Comparison of ENCODE assay signal across 14 cellular contexts in the genomic region with DNA sequence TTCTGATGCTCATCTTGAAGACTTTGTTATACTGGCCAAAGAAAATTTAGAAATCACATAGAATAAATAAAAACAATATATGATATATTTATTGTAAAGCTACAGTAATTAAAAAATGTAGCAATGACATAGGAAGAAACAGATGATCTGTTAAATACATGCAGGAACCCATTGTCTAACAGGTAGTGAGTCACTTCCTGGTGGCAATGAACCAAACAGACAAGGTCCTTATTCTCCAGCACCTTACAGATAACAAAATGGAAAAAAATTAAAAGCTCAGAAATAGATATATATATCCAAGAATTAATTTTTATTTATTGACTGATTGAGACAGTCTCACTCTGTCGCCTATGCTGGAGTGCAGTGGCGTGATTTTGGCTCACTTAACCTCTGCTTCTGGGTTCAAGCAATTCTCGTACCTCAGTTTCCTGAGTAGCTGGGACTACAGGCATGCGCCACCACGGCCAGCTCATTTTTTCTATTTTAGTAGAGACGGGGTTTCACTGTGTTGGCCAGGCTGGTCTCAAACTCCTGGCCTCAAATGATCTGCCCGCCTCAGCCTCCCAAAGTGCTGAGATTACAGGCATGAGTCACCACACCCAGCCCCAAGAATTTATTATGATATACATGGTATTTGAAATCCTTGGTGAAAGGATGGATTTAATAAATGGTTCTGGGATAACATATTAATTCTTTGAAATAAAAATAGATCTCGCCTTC. TPM values are rescaled to one million over a fixed set of nuclear protein-coding genes. Genes with fewer than 3 reads are reported as not detected.
DNase-seq lines count a peak whose midpoint lies in the region; ATAC-seq, FAIRE-seq and TF ChIP-seq lines count a peak whose summit lies in the region.
"Had no signal": no experiment of that assay in that cellular context is flagged by ENCODE, and none has a peak within 500 bp of the region (broad histone marks: within the 10 kb centered on the region; RNA-seq: fewer than 3 reads in every experiment).

No MANE protein-coding gene starts in this region.

- peaks cover 25% of the 10 kb centered on the region for H3K4me1 Mint-ChIP-seq in stimulated activated effector memory CD8-positive, alpha-beta T cell treated with anti-CD3 and anti-CD28 coated beads, Interleukin-12 subunit alpha, Interleukin-12 subunit beta, amount 100 ng/mL, for 72 hours
- peaks cover 2% of the 10 kb centered on the region for H3K4me1 Mint-ChIP-seq in T-helper 2 cell treated with Interferon-gamma antibody and Interleukin-4, amounts not matched to agents 5 μg/mL and 100 μg/mL, for 36 hours (ENCODE audit: low read depth)
- H3K4me1 Mint-ChIP-seq in CD14-positive monocyte = peaks cover 26% of the 10 kb centered on the region

- H3K4me3 Mint-ChIP-seq in stimulated activated effector memory CD8-positive, alpha-beta T cell treated with anti-CD3 and anti-CD28 coated beads, Interleukin-12 subunit alpha, Interleukin-12 subunit beta, amount 100 ng/mL, for 72 hours = peak overlapping the region; percentile 18
- no peak overlapping the region for H3K4me3 Mint-ChIP-seq in T-helper 2 cell treated with Interferon-gamma antibody and Interleukin-4, amounts not matched to agents 5 μg/mL and 100 μg/mL, for 36 hours
- no peak overlapping the region for H3K4me3 Mint-ChIP-seq in CD14-positive monocyte

- H3K27ac ChIP-seq in left ventricle myocardium inferior (replicated peaks) (peak overlapping the region; percentile 41), Peyer's patch (no peak overlapping the region)
- H3K27ac ChIP-seq: C4-2B, cardiac muscle cell, right lobe of liver had no signal

- H3K9me3 ChIP-seq in left ventricle myocardium inferior (replicated peaks) (no peaks in the 10 kb centered on the region), Peyer's patch (no peaks in the 10 kb centered on the region)
- H3K9me3 ChIP-seq: heart left ventricle, right lobe of liver had no signal

- H3K36me3 Mint-ChIP-seq in stimulated activated effector memory CD8-positive, alpha-beta T cell treated with anti-CD3 and anti-CD28 coated beads, Interleukin-12 subunit alpha, Interleukin-12 subunit beta, amount 100 ng/mL, for 72 hours = no peaks in the 10 kb centered on the region
- H3K36me3 Mint-ChIP-seq in T-helper 2 cell treated with Interferon-gamma antibody and Interleukin-4, amounts not matched to agents 5 μg/mL and 100 μg/mL, for 36 hours (ENCODE audit: low read depth) = no peaks in the 10 kb centered on the region
- H3K36me3 Mint-ChIP-seq in CD14-positive monocyte = peaks cover 7 to 8% of the 10 kb centered on the region in 2 donors

- no peaks in the 10 kb centered on the region for H3K27me3 ChIP-seq in left ventricle myocardium inferior (ENCODE audit: low read depth)
- no peaks in the 10 kb centered on the region for H3K27me3 ChIP-seq in bronchial epithelial cell (ENCODE audit: control insufficient read depth, insufficient read depth, low read length)
- no peaks in the 10 kb centered on the region for H3K27me3 ChIP-seq in Peyer's patch
- H3K27me3 ChIP-seq: cardiac muscle cell, heart left ventricle, right lobe of liver had no signal

- no peak for TF ChIP-seq POLR2A in Peyer's patch (IDR thresholded peaks at IDR 0.05)

- H3K4me3 ChIP-seq in left ventricle myocardium inferior (peak overlapping the region; percentile 12), bronchial epithelial cell (ENCODE audit: low read depth, low read length) (no peak overlapping the region), Peyer's patch (no peak overlapping the region)
- H3K4me3 ChIP-seq: cardiac muscle cell, right lobe of liver had no signal

- no peak for TF ChIP-seq CTCF in left ventricle myocardium inferior (IDR thresholded peaks at IDR 0.05; ENCODE audit: borderline replicate concordance)
- no peak for TF ChIP-seq CTCF in bronchial epithelial cell (IDR thresholded peaks at IDR 0.05; ENCODE audit: insufficient read depth, low read length, severe bottlenecking)
- no peak for TF ChIP-seq CTCF in Peyer's patch (IDR thresholded peaks at IDR 0.05)
- no peak for TF ChIP-seq CTCF in CD14-positive monocyte (IDR thresholded peaks at IDR 0.05)

- ATAC-seq in left cardiac atrium = no peak
- peak; percentile 84 for ATAC-seq in stimulated activated effector memory CD8-positive, alpha-beta T cell treated with anti-CD3 and anti-CD28 coated beads, Interleukin-12 subunit alpha, Interleukin-12 subunit beta, amount 100 ng/mL, for 72 hours
- ATAC-seq: Right ventricle myocardium inferior had no signal

- intact Hi-C loops in left ventricle myocardium inferior (cut with micrococcal nuclease) (no loop called here), left cardiac atrium (cut with DNase I) (no loop called here), CD14-positive monocyte (cut with micrococcal nuclease) (no loop called here)

- H3K36me3 ChIP-seq in left ventricle myocardium inferior = no peaks in the 10 kb centered on the region
- H3K36me3 ChIP-seq in bronchial epithelial cell (ENCODE audit: control insufficient read depth, insufficient read depth, low read length) = peaks cover 1% of the 10 kb centered on the region
- no peaks in the 10 kb centered on the region for H3K36me3 ChIP-seq in Peyer's patch
- H3K36me3 ChIP-seq: cardiac muscle cell, heart left ventricle, right lobe of liver had no signal

- H3K27me3 Mint-ChIP-seq in T-helper 2 cell treated with Interferon-gamma antibody and Interleukin-4, amounts not matched to agents 5 μg/mL and 100 μg/mL, for 36 hours (ENCODE audit: low read depth) = peaks cover 5% of the 10 kb centered on the region
- H3K27me3 Mint-ChIP-seq in CD14-positive monocyte (ENCODE audit: low read depth in 3 of 3) = peaks cover 0 to 2% (median 0%) of the 10 kb centered on the region in 3 donors

- H3K4me1 ChIP-seq in left ventricle myocardium inferior (peaks cover 8% of the 10 kb centered on the region), Peyer's patch (no peaks in the 10 kb centered on the region)
- H3K4me1 ChIP-seq: right lobe of liver had no signal

- H3K9me3 Mint-ChIP-seq in stimulated activated effector memory CD8-positive, alpha-beta T cell treated with anti-CD3 and anti-CD28 coated beads, Interleukin-12 subunit alpha, Interleukin-12 subunit beta, amount 100 ng/mL, for 72 hours = no peaks in the 10 kb centered on the region
- H3K9me3 Mint-ChIP-seq in T-helper 2 cell treated with Interferon-gamma antibody and Interleukin-4, amounts not matched to agents 5 μg/mL and 100 μg/mL, for 36 hours = no peaks in the 10 kb centered on the region
- peaks cover 0 to 3% (median 0%) of the 10 kb centered on the region in 7 donors for H3K9me3 Mint-ChIP-seq in CD14-positive monocyte

- H3K27ac Mint-ChIP-seq in stimulated activated effector memory CD8-positive, alpha-beta T cell treated with anti-CD3 and anti-CD28 coated beads, Interleukin-12 subunit alpha, Interleukin-12 subunit beta, amount 100 ng/mL, for 72 hours = no peak overlapping the region
- no peak overlapping the region for H3K27ac Mint-ChIP-seq in T-helper 2 cell treated with Interferon-gamma antibody and Interleukin-4, amounts not matched to agents 5 μg/mL and 100 μg/mL, for 36 hours
- peak overlapping the region in 3 of 7 donors; percentile 24 to 67 (median 66) for H3K27ac Mint-ChIP-seq in CD14-positive monocyte

- DNase-seq in left ventricle myocardium inferior = no peak
- no peak for DNase-seq in left cardiac atrium
- DNase-seq in RKO (ENCODE audit: low spot score) = peak; percentile 67
- DNase-seq in bronchial epithelial cell (ENCODE audit: low read depth) = peak; percentile 88
- no peak for DNase-seq in stimulated activated effector memory CD8-positive, alpha-beta T cell treated with anti-CD3 and anti-CD28 coated beads, Interleukin-12 subunit alpha, Interleukin-12 subunit beta, amount 100 ng/mL, for 72 hours (ENCODE audit: low spot score in 2 of 2)
- no peak for DNase-seq in T-helper 2 cell treated with Interferon-gamma antibody and Interleukin-4, amounts not matched to agents 5 μg/mL and 100 μg/mL, for 36 hours (ENCODE audit: low spot score)
- DNase-seq in Peyer's patch = no peak
- no peak for DNase-seq in CD14-positive monocyte (ENCODE audit: low spot score)
- DNase-seq: NCI-H1436 treated with DMSO at 0.1 percent for 48 hours, right lobe of liver had no signal

- FAIRE-seq in bronchial epithelial cell (lab: Jason Lieb, UNC) = no peak

RNA-seq across cellular contexts. Expression of gene NETO2, which starts 7.5 kb away (rescaled TPM):
- 4.4 TPM for total RNA-seq in left ventricle myocardium inferior
- total RNA-seq in left cardiac atrium = 1 to 10 TPM; 2.5 to 2.6 TPM
- total RNA-seq in bronchial epithelial cell = 20.7 and 41.6 TPM in 2 replicates
- total RNA-seq in Peyer's patch = 1 to 10 TPM; 1.7 to 9.9 (median 5.7) TPM
- polyA plus RNA-seq in CD14-positive monocyte = 10 to 100 TPM; 14.3 to 15.7 TPM

Comparison
In these comparisons a context has a peak if more than half of its experiments do, and no peak if none do; other contexts are left out.
1. DNase-seq: peak in RKO (single experiment) and bronchial epithelial cell (single experiment); none in left ventricle myocardium inferior (single experiment), left cardiac atrium (single experiment), stimulated activated effector memory CD8-positive, alpha-beta T cell treated with anti-CD3 and anti-CD28 coated beads, Interleukin-12 subunit alpha, Interleukin-12 subunit beta, amount 100 ng/mL, for 72 hours (0 of 2), T-helper 2 cell treated with Interferon-gamma antibody and Interleukin-4, amounts not matched to agents 5 μg/mL and 100 μg/mL, for 36 hours (single experiment), Peyer's patch (0 of 3) and CD14-positive monocyte (single experiment).